ENCODE assay signal across 19 cellular contexts in genomic region chr12:47417960-47418359, GRCh38.
DNase-seq lines count a peak whose midpoint lies in the region; ATAC-seq and TF ChIP-seq lines count a peak whose summit lies in the region.
"Had no signal": no experiment of that assay in that cellular context is flagged by ENCODE, and none has a peak within 500 bp of the region (broad histone marks: within the 10 kb centered on the region; RNA-seq: fewer than 3 reads in every experiment).

No MANE protein-coding gene starts in this region.

- TF ChIP-seq EP300 in neural cell (conservative IDR thresholded peaks at IDR 0.05; ENCODE audit: poor library complexity, severe bottlenecking) (peak; percentile 59), transverse colon (IDR thresholded peaks at IDR 0.05; ENCODE audit: low read depth) (no peak)

- TF ChIP-seq CTCF in A673 (conservative IDR thresholded peaks at IDR 0.05; ENCODE audit: low read depth, low read length), result no peak
- TF ChIP-seq CTCF in H9 (conservative IDR thresholded peaks at IDR 0.05), result no peak
- TF ChIP-seq CTCF in epithelial cell of esophagus (IDR thresholded peaks at IDR 0.05; ENCODE audit: insufficient read depth, low read depth, low read length, missing control alignments), result no peak
- no peak for TF ChIP-seq CTCF in neural cell (IDR thresholded peaks at IDR 0.05; ENCODE audit: poor library complexity, severe bottlenecking)
- TF ChIP-seq CTCF in transverse colon (IDR thresholded peaks at IDR 0.05), result no peak

- H2BK120ac ChIP-seq in H9 (ENCODE audit: low read depth, low read length, poor library complexity, severe bottlenecking), result no peak overlapping the region

- no peak for TF ChIP-seq POLR2A in transverse colon (IDR thresholded peaks at IDR 0.05)

- H3K9me3 ChIP-seq in A673 (ENCODE audit: low read depth, low read length, poor library complexity, severe bottlenecking), result no peaks in the 10 kb centered on the region
- no peaks in the 10 kb centered on the region for H3K9me3 ChIP-seq in H9 (ENCODE audit: control insufficient read depth, low read depth, low read length)
- no peaks in the 10 kb centered on the region for H3K9me3 ChIP-seq in neural cell (ENCODE audit: low read length)
- H3K9me3 ChIP-seq in effector memory CD4-positive, alpha-beta T cell (ENCODE audit: control insufficient read depth, low read length), result no peaks in the 10 kb centered on the region
- no peaks in the 10 kb centered on the region for H3K9me3 ChIP-seq in transverse colon
- H3K9me3 ChIP-seq: BLaER1 treated with 17β-estradiol and CSF1 and Interleukin-3, amounts not matched to agents 10 nM and 100 nM; Caco-2 had no signal

- no peak overlapping the region for H3K9ac ChIP-seq in H9 (ENCODE audit: extremely low read depth, insufficient read length, low read length)
- no peak overlapping the region for H3K9ac ChIP-seq in neural cell (ENCODE audit: low read length)
- H3K9ac ChIP-seq: BLaER1 treated with 17β-estradiol and CSF1 and Interleukin-3, amounts not matched to agents 10 nM and 100 nM had no signal

- H3K27me3 Mint-ChIP-seq in H9 (ENCODE audit: low read depth), result no peaks in the 10 kb centered on the region
- H3K27me3 Mint-ChIP-seq in activated naive CD8-positive, alpha-beta T cell treated with anti-CD3 and anti-CD28 coated beads, Interleukin-2, amount 50 U/mL, for 24 hours, result no peaks in the 10 kb centered on the region
- H3K27me3 Mint-ChIP-seq: CD4-positive, alpha-beta T cell had no signal

- DNase-seq in A673 (ENCODE audit: low spot score) (peak; percentile 6), H9 (no peak), epithelial cell of esophagus (ENCODE audit: low read depth) (peak; percentile 32), transverse colon (no peak)
- DNase-seq in effector memory CD4-positive, alpha-beta T cell, result no peak
- no peak for DNase-seq in activated naive CD8-positive, alpha-beta T cell treated with anti-CD3 and anti-CD28 coated beads, Interleukin-2, amount 50 U/mL, for 24 hours
- DNase-seq: 8988T; AML-193; Caco-2; Calu3; CD4-positive, alpha-beta T cell; CD8-positive, alpha-beta T cell; DMS79 treated with DMSO at 0.1 percent for 48 hours; GF-D8 had no signal

- no peak overlapping the region for H4K8ac ChIP-seq in H9 (replicated peaks; ENCODE audit: insufficient read length, low read depth, low read length)

- no peaks in the 10 kb centered on the region for H3K79me1 ChIP-seq in H9 (ENCODE audit: insufficient read depth, low read depth, low read length, poor library complexity, severe bottlenecking)

- ATAC-seq in activated naive CD8-positive, alpha-beta T cell treated with anti-CD3 and anti-CD28 coated beads, Interleukin-2, amount 50 U/mL, for 24 hours, result no peak
- ATAC-seq in HG03175 (IDR thresholded peaks at IDR 0.05; ENCODE audit: unreplicated experiment), result no peak
- ATAC-seq: CD8-positive, alpha-beta T cell had no signal

- no peak overlapping the region for H2BK20ac ChIP-seq in H9 (ENCODE audit: low read depth, low read length, poor library complexity, severe bottlenecking)

- H3T11ph ChIP-seq in H9 (ENCODE audit: low read length), result no peak overlapping the region

- no peak overlapping the region for H3K4me3 ChIP-seq in A673 (ENCODE audit: low read depth, low read length, poor library complexity, severe bottlenecking)
- H3K4me3 ChIP-seq in epithelial cell of esophagus (ENCODE audit: low read length), result no peak overlapping the region
- no peak overlapping the region for H3K4me3 ChIP-seq in neural cell (ENCODE audit: low read length)
- H3K4me3 ChIP-seq in effector memory CD4-positive, alpha-beta T cell (ENCODE audit: insufficient read depth, low read depth, low read length, poor library complexity, severe bottlenecking), result no peak overlapping the region
- H3K4me3 ChIP-seq in transverse colon, result no peak overlapping the region
- H3K4me3 ChIP-seq: BLaER1 treated with 17β-estradiol and CSF1 and Interleukin-3, amounts not matched to agents 10 nM and 100 nM had no signal

- intact Hi-C loops in A673 (cut with micrococcal nuclease; ENCODE audit: unreplicated experiment), result no loop called here
- intact Hi-C loops in transverse colon (cut with DNase I; ENCODE audit: low total_unique reads), result no loop called here

- BruUV-seq in A673 (replicated peaks; lab: Mats Ljungman, UMichigan), result no TSS peak

- H3K27ac Mint-ChIP-seq in H9, result no peak overlapping the region
- no peak overlapping the region for H3K27ac Mint-ChIP-seq in activated naive CD8-positive, alpha-beta T cell treated with anti-CD3 and anti-CD28 coated beads, Interleukin-2, amount 50 U/mL, for 24 hours
- H3K27ac Mint-ChIP-seq: B cell; CD4-positive, alpha-beta T cell; CD8-positive, alpha-beta T cell had no signal

- no peak overlapping the region for H3K18ac ChIP-seq in H9 (ENCODE audit: insufficient read length, low read depth, low read length)

- no peak overlapping the region for H4K91ac ChIP-seq in H9 (ENCODE audit: insufficient read length, low read depth, low read length)

- H2AFZ ChIP-seq in H9 (ENCODE audit: low read length) (no peak overlapping the region), neural cell (ENCODE audit: low read depth, low read length) (no peak overlapping the region)

- no peak overlapping the region for H3K4me2 ChIP-seq in H9 (ENCODE audit: insufficient read depth, insufficient read length, low read length)
- no peak overlapping the region for H3K4me2 ChIP-seq in neural cell (ENCODE audit: low read length)
- H3K4me2 ChIP-seq: BLaER1 treated with 17β-estradiol and CSF1 and Interleukin-3, amounts not matched to agents 10 nM and 100 nM had no signal

- H2AK5ac ChIP-seq in H9 (ENCODE audit: insufficient read length, low read length), result peak overlapping the region; percentile 6

- no peak overlapping the region for H2BK12ac ChIP-seq in H9 (ENCODE audit: insufficient read length, low read depth, low read length)

- no peaks in the 10 kb centered on the region for H3K4me1 ChIP-seq in A673 (ENCODE audit: insufficient read depth, low read length, poor library complexity, severe bottlenecking)
- H3K4me1 ChIP-seq in H9 (ENCODE audit: insufficient read depth, low read length), result no peaks in the 10 kb centered on the region
- H3K4me1 ChIP-seq in effector memory CD4-positive, alpha-beta T cell (ENCODE audit: control insufficient read depth, insufficient read depth, low read length, poor library complexity, severe bottlenecking), result no peaks in the 10 kb centered on the region
- H3K4me1 ChIP-seq in transverse colon, result no peaks in the 10 kb centered on the region
- H3K4me1 ChIP-seq: BLaER1 treated with 17β-estradiol and CSF1 and Interleukin-3, amounts not matched to agents 10 nM and 100 nM; Caco-2 had no signal

- no CpG with 5 or more reads among the region's 1 CpG for WGBS in H9 (ENCODE audit: extremely low coverage, insufficient read length, low lambda C conversion rate)
- WGBS in transverse colon (ENCODE audit: low coverage in 1 of 2), 2 donors, result 100% methylated on average over 1 of the region's 1 CpG; no CpG with 5 or more reads in 1 of the 2 donors

- no peaks in the 10 kb centered on the region for H3F3A ChIP-seq in neural cell (ENCODE audit: insufficient read depth, low read length, poor library complexity, severe bottlenecking)

- H3K23ac ChIP-seq in H9 (ENCODE audit: insufficient read length, low read depth, low read length), result no peak overlapping the region

- no peak overlapping the region for H4K5ac ChIP-seq in H9 (ENCODE audit: insufficient read length, low read depth, low read length)

- H3K27me3 ChIP-seq in A673 (replicated peaks; ENCODE audit: insufficient read depth, low read depth, low read length, poor library complexity), result no peaks in the 10 kb centered on the region
- H3K27me3 ChIP-seq in H9 (ENCODE audit: insufficient read depth, low read length), result no peaks in the 10 kb centered on the region
- H3K27me3 ChIP-seq in neural cell (ENCODE audit: insufficient read depth, low read depth, low read length), result no peaks in the 10 kb centered on the region
- H3K27me3 ChIP-seq in effector memory CD4-positive, alpha-beta T cell (replicated peaks; ENCODE audit: control insufficient read depth, insufficient read depth, low read length, poor library complexity, severe bottlenecking), result no peaks in the 10 kb centered on the region
- H3K27me3 ChIP-seq in transverse colon, result no peaks in the 10 kb centered on the region
- H3K27me3 ChIP-seq: BLaER1 treated with 17β-estradiol and CSF1 and Interleukin-3, amounts not matched to agents 10 nM and 100 nM had no signal

- no peaks in the 10 kb centered on the region; a peak in 1 of 5 replicates for H3K9me3 Mint-ChIP-seq in H9
- H3K9me3 Mint-ChIP-seq in activated naive CD8-positive, alpha-beta T cell treated with anti-CD3 and anti-CD28 coated beads, Interleukin-2, amount 50 U/mL, for 24 hours, result peaks cover 16% of the 10 kb centered on the region
- H3K9me3 Mint-ChIP-seq: CD4-positive, alpha-beta T cell; CD8-positive, alpha-beta T cell had no signal

- H4K20me1 ChIP-seq in H9 (ENCODE audit: control insufficient read depth, insufficient read depth, insufficient read length), result no peaks in the 10 kb centered on the region
- no peaks in the 10 kb centered on the region for H4K20me1 ChIP-seq in neural cell (ENCODE audit: insufficient read depth)
- H4K20me1 ChIP-seq: BLaER1 treated with 17β-estradiol and CSF1 and Interleukin-3, amounts not matched to agents 10 nM and 100 nM had no signal

- no peak overlapping the region for H3K56ac ChIP-seq in H9 (ENCODE audit: insufficient read length, low read depth, low read length)

- POLR2A ChIA-PET in A673 (lab: Charles Lee; ENCODE audit: low non-redundant PET), result no interaction called here

- in situ Hi-C loops in transverse colon (cut with MboI; ENCODE audit: low pct_ligation_motif_present in 1 of 4, low pct_unique_long_range_greater_than_20kb in 1 of 4, low sequenced_read_pairs in 3 of 4), result no loop called here

- no peak overlapping the region for H3K14ac ChIP-seq in H9 (ENCODE audit: insufficient read depth, low read length)

- H3K27ac ChIP-seq in A673 (ENCODE audit: low read depth, low read length, poor library complexity, severe bottlenecking), result no peak overlapping the region
- no peak overlapping the region for H3K27ac ChIP-seq in H9 (ENCODE audit: insufficient read length, low read depth, low read length)
- H3K27ac ChIP-seq in neural cell (ENCODE audit: low read length), result no peak overlapping the region
- H3K27ac ChIP-seq in effector memory CD4-positive, alpha-beta T cell (ENCODE audit: insufficient read depth, low read length, poor library complexity, severe bottlenecking), result no peak overlapping the region
- H3K27ac ChIP-seq in transverse colon, result no peak overlapping the region
- H3K27ac ChIP-seq: BLaER1 treated with 17β-estradiol and CSF1 and Interleukin-3, amounts not matched to agents 10 nM and 100 nM; C4-2B had no signal

- H3K4me3 Mint-ChIP-seq in H9, result no peak overlapping the region
- H3K4me3 Mint-ChIP-seq in activated naive CD8-positive, alpha-beta T cell treated with anti-CD3 and anti-CD28 coated beads, Interleukin-2, amount 50 U/mL, for 24 hours, result no peak overlapping the region
- H3K4me3 Mint-ChIP-seq: B cell; CD4-positive, alpha-beta T cell; CD8-positive, alpha-beta T cell had no signal

- H3K9me2 ChIP-seq in neural cell (ENCODE audit: insufficient read depth, low read length), result no peaks in the 10 kb centered on the region

- no peak overlapping the region for H2BK5ac ChIP-seq in H9 (ENCODE audit: insufficient read length, low read length)

- no peaks in the 10 kb centered on the region for H3K36me3 ChIP-seq in A673 (ENCODE audit: insufficient read depth, low read length, poor library complexity, severe bottlenecking)
- no peaks in the 10 kb centered on the region for H3K36me3 ChIP-seq in neural cell (ENCODE audit: insufficient read depth, low read length)
- H3K36me3 ChIP-seq in effector memory CD4-positive, alpha-beta T cell (ENCODE audit: control insufficient read depth, insufficient read depth, low read length), result no peaks in the 10 kb centered on the region
- no peaks in the 10 kb centered on the region for H3K36me3 ChIP-seq in transverse colon
- H3K36me3 ChIP-seq: BLaER1 treated with 17β-estradiol and CSF1 and Interleukin-3, amounts not matched to agents 10 nM and 100 nM had no signal

- peaks cover 6 to 7% of the 10 kb centered on the region in 2 experiments for H3K4me1 Mint-ChIP-seq in H9
- peaks cover 58% of the 10 kb centered on the region for H3K4me1 Mint-ChIP-seq in activated naive CD8-positive, alpha-beta T cell treated with anti-CD3 and anti-CD28 coated beads, Interleukin-2, amount 50 U/mL, for 24 hours

- H3K36me3 Mint-ChIP-seq in H9 (ENCODE audit: insufficient read depth in 1 of 3, low read depth in 3 of 3), result no peaks in the 10 kb centered on the region
- peaks cover 13% of the 10 kb centered on the region for H3K36me3 Mint-ChIP-seq in activated naive CD8-positive, alpha-beta T cell treated with anti-CD3 and anti-CD28 coated beads, Interleukin-2, amount 50 U/mL, for 24 hours (ENCODE audit: low read depth)
- H3K36me3 Mint-ChIP-seq: CD8-positive, alpha-beta T cell had no signal

- CTCF ChIA-PET in A673 (lab: Charles Lee), result no interaction called here

- H3K79me2 ChIP-seq in H9 (ENCODE audit: insufficient read depth, low read length) (no peaks in the 10 kb centered on the region), neural cell (replicated peaks; ENCODE audit: insufficient read depth, low read length) (no peaks in the 10 kb centered on the region)

- H3K4ac ChIP-seq in H9 (ENCODE audit: low read depth, low read length), result no peak overlapping the region

- H2BK15ac ChIP-seq in H9 (ENCODE audit: low read depth, low read length), result no peak overlapping the region

- H3K23me2 ChIP-seq in H9 (ENCODE audit: insufficient read length, low read depth, low read length, poor library complexity, severe bottlenecking), result no peaks in the 10 kb centered on the region

- no peak for TF ChIP-seq RAD21 in neural cell (conservative IDR thresholded peaks at IDR 0.05)

Comparison
In these comparisons a context has a peak if more than half of its experiments do, and no peak if none do; other contexts are left out.
1. DNase-seq: peak in A673 (single experiment) and epithelial cell of esophagus (single experiment); none in H9 (single experiment), effector memory CD4-positive, alpha-beta T cell (0 of 3), activated naive CD8-positive, alpha-beta T cell treated with anti-CD3 and anti-CD28 coated beads, Interleukin-2, amount 50 U/mL, for 24 hours (single experiment) and transverse colon (single experiment).